Comparison of ENCODE assay signal across 14 cellular contexts in the genomic region with DNA sequence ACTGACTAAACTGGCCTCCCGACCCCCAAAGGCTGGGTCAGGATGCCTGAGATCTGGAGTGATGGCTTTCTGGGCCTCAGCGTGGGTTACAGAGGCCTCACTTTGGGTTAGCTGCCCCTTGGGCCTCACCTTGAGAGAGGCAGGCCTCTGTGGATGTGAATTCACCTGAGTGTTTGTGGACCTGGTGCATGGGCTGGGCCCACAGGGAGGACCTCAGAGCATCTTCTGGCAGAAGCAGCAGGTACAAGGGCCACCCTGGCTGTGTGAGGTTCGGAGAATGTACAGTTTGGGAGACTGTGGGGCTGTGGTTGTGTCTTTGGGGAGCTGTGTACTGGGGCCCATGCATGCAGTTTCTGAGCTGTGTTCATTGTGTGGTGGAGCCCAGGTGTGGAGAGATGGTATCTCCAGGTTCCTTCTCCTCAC. TPM values are rescaled to one million over a fixed set of nuclear protein-coding genes. Genes with fewer than 3 reads are reported as not detected.
DNase-seq lines count a peak whose midpoint lies in the region; ATAC-seq, FAIRE-seq and TF ChIP-seq lines count a peak whose summit lies in the region.
"Had no signal": no experiment of that assay in that cellular context is flagged by ENCODE, and none has a peak within 500 bp of the region (broad histone marks: within the 10 kb centered on the region; RNA-seq: fewer than 3 reads in every experiment).

No MANE protein-coding gene starts in this region.

- H3K27ac ChIP-seq in right cardiac atrium (ENCODE audit: low read length) = peak overlapping the region; percentile 48
- H3K27ac ChIP-seq in small intestine (ENCODE audit: low read depth in 1 of 2, low read length in 1 of 2) = peak overlapping the region; percentile 37 to 42
- H3K27ac ChIP-seq in substantia nigra (ENCODE audit: low read depth, low read length, poor library complexity, severe bottlenecking) = no peak overlapping the region
- H3K27ac ChIP-seq: VCaP had no signal

- peak overlapping the region; percentile 96 for H3K27ac Mint-ChIP-seq in T-helper 2 cell treated with Interferon-gamma antibody and Interleukin-4, amounts not matched to agents 5 μg/mL and 100 μg/mL, for 36 hours

- 76% methylated on average over 3 of the region's 3 CpGs for WGBS in right cardiac atrium
- 47 to 66% (median 53%) methylated on average over 3 of the region's 3 CpGs for WGBS in small intestine, 3 donors

- H3K4me1 Mint-ChIP-seq in T-helper 2 cell treated with Interferon-gamma antibody and Interleukin-4, amounts not matched to agents 5 μg/mL and 100 μg/mL, for 36 hours (ENCODE audit: low read depth) = peaks cover 81% of the 10 kb centered on the region

- no peak overlapping the region for H3K4me3 ChIP-seq in right cardiac atrium (ENCODE audit: low read length)
- no peak overlapping the region for H3K4me3 ChIP-seq in small intestine (ENCODE audit: low read depth in 1 of 2, low read length in 2 of 2)
- H3K4me3 ChIP-seq: mucosa of descending colon had no signal

- H3K9me3 ChIP-seq in right cardiac atrium (ENCODE audit: control insufficient read depth, low read length) (no peaks in the 10 kb centered on the region), small intestine (ENCODE audit: control insufficient read depth, low read depth) (no peaks in the 10 kb centered on the region)
- H3K9me3 ChIP-seq: mucosa of descending colon had no signal

- ATAC-seq in right cardiac atrium = no peak
- no peak for ATAC-seq in GM21825 (IDR thresholded peaks at IDR 0.05; ENCODE audit: unreplicated experiment)
- no peak for ATAC-seq in HG03139 (IDR thresholded peaks at IDR 0.05; ENCODE audit: unreplicated experiment)
- ATAC-seq: HCT116 had no signal

- peaks cover 23% of the 10 kb centered on the region for H3K36me3 Mint-ChIP-seq in T-helper 2 cell treated with Interferon-gamma antibody and Interleukin-4, amounts not matched to agents 5 μg/mL and 100 μg/mL, for 36 hours (ENCODE audit: low read depth)

- peak; percentile 47 for FAIRE-seq in GM12891 (lab: Jason Lieb, UNC)
- FAIRE-seq in small intestine (lab: Jason Lieb, UNC) = no peak

- H3K4me1 ChIP-seq in right cardiac atrium (ENCODE audit: control insufficient read depth, insufficient read depth, low read length) (peaks cover 64% of the 10 kb centered on the region), small intestine (ENCODE audit: control insufficient read depth in 2 of 2, insufficient read depth in 1 of 2, low read depth in 1 of 2, low read length in 1 of 2) (peaks cover 18 to 43% of the 10 kb centered on the region in 2 donors)

- no peaks in the 10 kb centered on the region for H3K27me3 ChIP-seq in right cardiac atrium (ENCODE audit: control insufficient read depth, insufficient read depth)
- H3K27me3 ChIP-seq in small intestine (ENCODE audit: control insufficient read depth in 2 of 2, insufficient read depth in 2 of 2, low read length in 2 of 2) = no peaks in the 10 kb centered on the region

- intact Hi-C loops in right cardiac atrium (cut with DNase I) = no loop called here

- TF ChIP-seq POLR2A in GM12891 (IDR thresholded peaks at IDR 0.05; ENCODE audit: low read depth, low read length) = no peak

- H3K9me3 Mint-ChIP-seq in T-helper 2 cell treated with Interferon-gamma antibody and Interleukin-4, amounts not matched to agents 5 μg/mL and 100 μg/mL, for 36 hours = no peaks in the 10 kb centered on the region

- H3K27me3 Mint-ChIP-seq in T-helper 2 cell treated with Interferon-gamma antibody and Interleukin-4, amounts not matched to agents 5 μg/mL and 100 μg/mL, for 36 hours (ENCODE audit: low read depth) = peaks cover 2% of the 10 kb centered on the region

- DNase-seq in GM12891 (ENCODE audit: insufficient read length, low spot score) (no peak), right cardiac atrium (peak in 2 of 3 donors; percentile 15 to 25), small intestine (no peak), NCI-H510A treated with DMSO at 0.1 percent for 48 hours (lab: John Stamatoyannopoulos, UW) (no peak), substantia nigra (lab: John Stamatoyannopoulos, UW) (no peak)
- no peak for DNase-seq in T-helper 2 cell treated with Interferon-gamma antibody and Interleukin-4, amounts not matched to agents 5 μg/mL and 100 μg/mL, for 36 hours (ENCODE audit: low spot score)
- DNase-seq: DMS53, foreskin melanocyte, NCI-H187 had no signal

- H3K4me3 Mint-ChIP-seq in T-helper 2 cell treated with Interferon-gamma antibody and Interleukin-4, amounts not matched to agents 5 μg/mL and 100 μg/mL, for 36 hours = peak overlapping the region; percentile 91

- no peaks in the 10 kb centered on the region for H3K36me3 ChIP-seq in small intestine (ENCODE audit: control insufficient read depth in 2 of 2, insufficient read depth in 2 of 2, low read length in 2 of 2)

TF ChIP-seq in GM12891, 5 proteins besides CTCF, POLR2A, EP300 and RAD21:
- no peak for TF ChIP-seq PAX5 (IDR thresholded peaks at IDR 0.05; ENCODE audit: insufficient read depth, low read length, severe bottlenecking)
- TF ChIP-seq SPI1 (IDR thresholded peaks at IDR 0.05; ENCODE audit: low read depth, low read length) = no peak
- no peak for TF ChIP-seq POU2F2 (IDR thresholded peaks at IDR 0.05; ENCODE audit: low read depth, low read length)
- no peak for TF ChIP-seq POLR2AphosphoS5 (IDR thresholded peaks at IDR 0.05; ENCODE audit: low read depth, low read length)
- no peak for TF ChIP-seq TAF1 (IDR thresholded peaks at IDR 0.05; ENCODE audit: low read depth, low read length)

RNA-seq across cellular contexts. Expression of a gene that starts 18.3 kb away (rescaled TPM):
- polyA plus RNA-seq in GM12891 (2012; ENCODE audit: low read depth, missing spikeins) = 24.8 TPM
- total RNA-seq in right cardiac atrium = 10 to 100 TPM; 26.2 to 39.0 (median 29.1) TPM
- polyA plus RNA-seq in right cardiac atrium = 28.3 TPM
- polyA plus RNA-seq in small intestine = 10 to 100 TPM; 28.8 to 40.7 (median 39.2) TPM

RNA-seq across cellular contexts. Expression of a gene that starts 37.3 kb away (rescaled TPM):
- polyA plus RNA-seq in GM12891 (2012; ENCODE audit: low read depth, missing spikeins) = 0.21 TPM
- 1 to 10 TPM in 1 of 4 donors, under 1 TPM in 3; 0.74 to 1.4 (median 0.86) TPM for total RNA-seq in right cardiac atrium
- polyA plus RNA-seq in right cardiac atrium = 0.27 TPM
- polyA plus RNA-seq in small intestine = 1 to 10 TPM in 1 of 3 donors, not detected in 2; 1.1 TPM

RNA-seq across cellular contexts. Expression of a gene that starts 39.6 kb away (rescaled TPM):
- 21.1 TPM for polyA plus RNA-seq in GM12891 (2012; ENCODE audit: low read depth, missing spikeins)
- total RNA-seq in right cardiac atrium = 1 to 10 TPM; 1.0 to 1.8 (median 1.3) TPM
- polyA plus RNA-seq in right cardiac atrium = 0.36 TPM
- polyA plus RNA-seq in small intestine = 10 to 100 TPM in 1 of 3 donors, 1 to 10 TPM in 2; 2.5 to 10.7 (median 3.8) TPM

Comparison
In these comparisons a context has a peak if more than half of its experiments do, and no peak if none do; other contexts are left out.
1. DNase-seq: peak in right cardiac atrium (2 of 3); none in GM12891 (single experiment), T-helper 2 cell treated with Interferon-gamma antibody and Interleukin-4, amounts not matched to agents 5 μg/mL and 100 μg/mL, for 36 hours (single experiment), small intestine (single experiment), NCI-H510A treated with DMSO at 0.1 percent for 48 hours (single experiment) and substantia nigra (0 of 49).